Comparison of ENCODE assay signal across 24 cellular contexts in the genomic region with DNA sequence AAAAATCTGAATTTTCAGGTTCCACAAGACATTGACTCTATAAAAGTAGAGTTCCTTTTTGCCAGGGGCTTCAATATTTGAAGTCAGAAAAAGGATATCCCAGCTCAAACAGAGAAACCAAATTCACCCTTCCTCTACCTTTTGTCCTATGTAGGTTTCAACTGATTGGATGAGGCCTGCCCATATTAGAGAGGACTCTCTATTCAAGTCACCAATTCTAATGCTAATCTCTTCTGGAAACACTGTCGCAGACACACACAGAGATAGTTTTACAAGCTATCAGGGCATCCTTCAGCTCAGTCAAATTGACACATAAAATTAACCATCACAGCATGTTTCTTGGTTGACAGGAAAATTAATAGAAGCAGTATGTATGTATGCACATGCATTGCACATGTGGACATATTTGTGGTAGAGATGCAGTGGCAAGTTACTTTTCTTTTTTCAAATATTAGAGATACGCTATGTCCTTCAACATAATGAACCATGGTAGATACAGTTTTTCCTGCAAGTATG.
"Had no signal": no experiment of that assay in that cellular context is flagged by ENCODE, and none has a peak within 500 bp of the region (broad histone marks: within the 10 kb centered on the region; RNA-seq: fewer than 3 reads in every experiment).

No MANE protein-coding gene starts in this region.

- H3K27me3 ChIP-seq: ascending aorta, brain microvascular endothelial cell, dorsolateral prefrontal cortex had no signal

- H3K27me3 Mint-ChIP-seq: activated CD4-positive, alpha-beta memory T cell treated with anti-CD3 and anti-CD28 coated beads, Interleukin-2, amount 10 ng/mL, durations not matched to agents 7 days and 5 days; activated naive CD4-positive, alpha-beta T cell treated with anti-CD3 and anti-CD28 coated beads, Interleukin-2, amount 10 ng/mL, durations not matched to agents 7 days and 5 days; activated naive CD8-positive, alpha-beta T cell treated with anti-CD3 and anti-CD28 coated beads, Interleukin-2, amount 10 ng/mL, durations not matched to agents 7 days and 5 days; central memory CD8-positive, alpha-beta T cell; dendritic cell treated with granulocyte-macrophage colony-stimulating factor and Interleukin-4, amounts not matched to agents 40 ng/mL and 50 ng/mL, for 4 days had no signal

- ATAC-seq: esophagus mucosa had no signal

- H3K4me1 Mint-ChIP-seq: activated naive CD4-positive, alpha-beta T cell treated with anti-CD3 and anti-CD28 coated beads, Interleukin-2, amount 10 ng/mL, durations not matched to agents 7 days and 5 days; activated naive CD8-positive, alpha-beta T cell treated with anti-CD3 and anti-CD28 coated beads, Interleukin-2, amount 10 ng/mL, durations not matched to agents 7 days and 5 days; central memory CD8-positive, alpha-beta T cell had no signal

- H3K9me3 Mint-ChIP-seq: activated CD4-positive, alpha-beta memory T cell treated with anti-CD3 and anti-CD28 coated beads, Interleukin-2, amount 10 ng/mL, durations not matched to agents 7 days and 5 days; activated CD4-positive, alpha-beta T cell treated with anti-CD3 and anti-CD28 coated beads, Interleukin-2, amount 10 ng/mL, durations not matched to agents 7 days and 5 days; activated naive CD4-positive, alpha-beta T cell treated with anti-CD3 and anti-CD28 coated beads, Interleukin-2, amount 10 ng/mL, durations not matched to agents 7 days and 5 days; activated naive CD8-positive, alpha-beta T cell treated with anti-CD3 and anti-CD28 coated beads, Interleukin-2, amount 10 ng/mL, durations not matched to agents 7 days and 5 days; dendritic cell treated with granulocyte-macrophage colony-stimulating factor and Interleukin-4, amounts not matched to agents 40 ng/mL and 50 ng/mL, for 4 days; endodermal cell had no signal

- H3K4me3 ChIP-seq: ascending aorta, coronary artery, dorsolateral prefrontal cortex had no signal

- H3K4me3 Mint-ChIP-seq: activated CD4-positive, alpha-beta memory T cell treated with anti-CD3 and anti-CD28 coated beads, Interleukin-2, amount 10 ng/mL, durations not matched to agents 7 days and 5 days; activated CD4-positive, alpha-beta T cell treated with anti-CD3 and anti-CD28 coated beads, Interleukin-2, amount 10 ng/mL, durations not matched to agents 7 days and 5 days; activated naive CD4-positive, alpha-beta T cell treated with anti-CD3 and anti-CD28 coated beads, Interleukin-2, amount 10 ng/mL, durations not matched to agents 7 days and 5 days; activated naive CD8-positive, alpha-beta T cell treated with anti-CD3 and anti-CD28 coated beads, Interleukin-2, amount 10 ng/mL, durations not matched to agents 7 days and 5 days; activated T-cell treated with anti-CD3 and anti-CD28 coated beads, Interleukin-2, amount 50 U/mL, for 24 hours; activated T-cell treated with anti-CD3 and anti-CD28 coated beads, Interleukin-2, amount 50 U/mL, for 72 hours; central memory CD8-positive, alpha-beta T cell; dendritic cell treated with granulocyte-macrophage colony-stimulating factor and Interleukin-4, amounts not matched to agents 40 ng/mL and 50 ng/mL, for 4 days; endodermal cell had no signal

- H3K36me3 Mint-ChIP-seq: activated naive CD4-positive, alpha-beta T cell treated with anti-CD3 and anti-CD28 coated beads, Interleukin-2, amount 10 ng/mL, durations not matched to agents 7 days and 5 days; activated naive CD4-positive, alpha-beta T cell treated with anti-CD3 and anti-CD28 coated beads, Interleukin-2, amount 50 U/mL, for 72 hours; activated naive CD8-positive, alpha-beta T cell treated with anti-CD3 and anti-CD28 coated beads, Interleukin-2, amount 10 ng/mL, durations not matched to agents 7 days and 5 days had no signal

- DNase-seq: activated CD4-positive, alpha-beta memory T cell treated with anti-CD3 and anti-CD28 coated beads, Interleukin-2, amount 10 ng/mL, durations not matched to agents 7 days and 5 days; activated CD4-positive, alpha-beta T cell treated with anti-CD3 and anti-CD28 coated beads for 1 hour; activated CD4-positive, alpha-beta T cell treated with anti-CD3 and anti-CD28 coated beads for 4 hours; activated CD4-positive, alpha-beta T cell treated with anti-CD3 and anti-CD28 coated beads, Interleukin-2, amount 10 ng/mL, durations not matched to agents 7 days and 5 days; activated CD4-positive, alpha-beta T cell treated with anti-CD3 and anti-CD28 coated beads, Interleukin-2, amount 50 U/mL, for 4 hours; activated CD8-positive, alpha-beta memory T cell treated with anti-CD3 and anti-CD28 coated beads, Interleukin-2, amount 50 U/mL, for 48 hours; activated gamma-delta T cell; activated naive CD4-positive, alpha-beta T cell; activated naive CD4-positive, alpha-beta T cell treated with anti-CD3 and anti-CD28 coated beads, Interleukin-2, amount 10 ng/mL, durations not matched to agents 7 days and 5 days; activated naive CD8-positive, alpha-beta T cell treated with anti-CD3 and anti-CD28 coated beads, Interleukin-2, amount 10 ng/mL, durations not matched to agents 7 days and 5 days; activated T-cell treated with anti-CD3 and anti-CD28 coated beads for 4 hours; activated T-cell treated with anti-CD3 and anti-CD28 coated beads, Interleukin-2, amount 50 U/mL, for 24 hours; activated T-cell treated with anti-CD3 and anti-CD28 coated beads, Interleukin-2, amount 50 U/mL, for 72 hours; brain microvascular endothelial cell; dorsolateral prefrontal cortex; effector memory CD4-positive, alpha-beta T cell; endodermal cell; foreskin fibroblast had no signal

- H3K27ac Mint-ChIP-seq: activated CD4-positive, alpha-beta memory T cell treated with anti-CD3 and anti-CD28 coated beads, Interleukin-2, amount 10 ng/mL, durations not matched to agents 7 days and 5 days; activated CD4-positive, alpha-beta T cell treated with anti-CD3 and anti-CD28 coated beads, Interleukin-2, amount 10 ng/mL, durations not matched to agents 7 days and 5 days; activated naive CD4-positive, alpha-beta T cell treated with anti-CD3 and anti-CD28 coated beads, Interleukin-2, amount 10 ng/mL, durations not matched to agents 7 days and 5 days; activated naive CD4-positive, alpha-beta T cell treated with anti-CD3 and anti-CD28 coated beads, Interleukin-2, amount 50 U/mL, for 72 hours; activated naive CD8-positive, alpha-beta T cell treated with anti-CD3 and anti-CD28 coated beads, Interleukin-2, amount 10 ng/mL, durations not matched to agents 7 days and 5 days; activated T-cell treated with anti-CD3 and anti-CD28 coated beads, Interleukin-2, amount 50 U/mL, for 24 hours; activated T-cell treated with anti-CD3 and anti-CD28 coated beads, Interleukin-2, amount 50 U/mL, for 72 hours; dendritic cell treated with granulocyte-macrophage colony-stimulating factor and Interleukin-4, amounts not matched to agents 40 ng/mL and 50 ng/mL, for 4 days; endodermal cell had no signal

- H3K36me3 ChIP-seq: ascending aorta, brain microvascular endothelial cell had no signal
